In genomic region chr3:165754219-165755007, GRCh38 we compare ENCODE assay signal across 19 cellular contexts.
DNase-seq lines count a peak whose midpoint lies in the region; ATAC-seq and TF ChIP-seq lines count a peak whose summit lies in the region.
"Had no signal": no experiment of that assay in that cellular context is flagged by ENCODE, and none has a peak within 500 bp of the region (broad histone marks: within the 10 kb centered on the region; RNA-seq: fewer than 3 reads in every experiment).

No MANE protein-coding gene starts in this region.

- peaks cover 29% of the 10 kb centered on the region for H3K4me1 ChIP-seq in foreskin keratinocyte
- H3K4me1 ChIP-seq: A549, Caco-2 had no signal

- no peak for TF ChIP-seq CTCF in 22Rv1 (IDR thresholded peaks at IDR 0.05)
- TF ChIP-seq CTCF in VCaP (conservative IDR thresholded peaks at IDR 0.05), result no peak
- no peak for TF ChIP-seq CTCF in foreskin keratinocyte (conservative IDR thresholded peaks at IDR 0.05)

- DNase-seq in NCI-H226 (peak; percentile 43), foreskin keratinocyte (peak in 1 of 2 donors; percentile 28), NCI-H82 treated with DMSO at 0.1 percent for 48 hours (lab: John Stamatoyannopoulos, UW; ENCODE audit: unreplicated experiment) (no peak), DMS79 treated with DMSO at 0.1 percent for 48 hours (lab: John Stamatoyannopoulos, UW) (no peak), anterior cingulate cortex (lab: John Stamatoyannopoulos, UW) (no peak)
- DNase-seq: Caco-2; CD4-positive, alpha-beta T cell; EL; Karpas-422; MV-4-11; NCI-H2029 treated with DMSO at 0.1 percent for 48 hours; NCI-H345; NCI-H524 treated with DMSO at 0.1 percent for 48 hours; NCI-H82; SIG-M5 had no signal

- H3K27ac ChIP-seq in 22Rv1 (peak overlapping the region; percentile 49), VCaP (peak overlapping the region; percentile 69), foreskin keratinocyte (no peak overlapping the region)
- H3K27ac ChIP-seq: A549 had no signal

- H3K27me3 ChIP-seq in foreskin keratinocyte, result no peaks in the 10 kb centered on the region

- peak; percentile 20 for ATAC-seq in foreskin keratinocyte
- ATAC-seq: A549, HCT116 had no signal
